ENCODE assay signal across 16 cellular contexts in the genomic region with DNA sequence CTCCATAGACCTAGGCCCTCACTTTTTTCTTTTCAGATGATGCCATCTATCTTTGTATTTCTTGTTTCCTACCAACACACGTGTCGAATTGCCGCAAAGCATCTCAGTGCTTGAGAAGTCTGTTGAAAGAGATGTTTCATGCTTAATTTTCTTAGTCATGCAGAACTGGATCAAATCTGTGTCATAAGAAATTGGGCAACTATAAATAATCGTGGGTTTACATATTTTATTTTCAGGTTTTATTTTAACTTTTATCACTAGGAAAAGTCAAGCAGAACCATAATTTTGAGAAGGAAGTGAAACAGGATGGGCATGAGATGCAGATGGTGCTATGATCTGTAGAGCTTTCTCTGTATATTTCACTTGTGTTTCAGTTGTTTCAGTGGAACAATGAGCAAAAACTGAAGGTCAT.
DNase-seq lines count a peak whose midpoint lies in the region; ATAC-seq, FAIRE-seq and TF ChIP-seq lines count a peak whose summit lies in the region.
"Had no signal": no experiment of that assay in that cellular context is flagged by ENCODE, and none has a peak within 500 bp of the region (broad histone marks: within the 10 kb centered on the region; RNA-seq: fewer than 3 reads in every experiment).

No MANE protein-coding gene starts in this region.

- H3K79me2 ChIP-seq in H9 (ENCODE audit: insufficient read depth, low read length) = no peaks in the 10 kb centered on the region

- peaks cover 10 to 19% of the 10 kb centered on the region in 2 experiments for H3K4me1 Mint-ChIP-seq in H9
- H3K4me1 Mint-ChIP-seq: activated CD4-positive, alpha-beta T cell treated with anti-CD3 and anti-CD28 coated beads, Interleukin-2, amount 10 ng/mL, durations not matched to agents 24 days and 14 days had no signal

- H4K20me1 ChIP-seq in H9 (ENCODE audit: control insufficient read depth, insufficient read depth, insufficient read length) = no peaks in the 10 kb centered on the region

- no peak overlapping the region for H3K9ac ChIP-seq in H9 (ENCODE audit: extremely low read depth, insufficient read length, low read length)

- H2BK120ac ChIP-seq in H9 (ENCODE audit: low read depth, low read length, poor library complexity, severe bottlenecking) = no peak overlapping the region

- peak; percentile 95 for FAIRE-seq in GM18507 (lab: Jason Lieb, UNC)

- no peaks in the 10 kb centered on the region for H3K79me1 ChIP-seq in H9 (ENCODE audit: insufficient read depth, low read depth, low read length, poor library complexity, severe bottlenecking)

- no peaks in the 10 kb centered on the region for H3K27me3 ChIP-seq in H9 (ENCODE audit: insufficient read depth, low read length)
- H3K27me3 ChIP-seq: ovary had no signal

- no peaks in the 10 kb centered on the region for H3K9me3 ChIP-seq in KOPT-K1 (ENCODE audit: insufficient read depth, low read length, poor library complexity, severe bottlenecking)
- H3K9me3 ChIP-seq in H9 (ENCODE audit: control insufficient read depth, low read depth, low read length) = no peaks in the 10 kb centered on the region
- H3K9me3 ChIP-seq: gastrocnemius medialis, left ventricle myocardium inferior, ovary had no signal

- H3K56ac ChIP-seq in H9 (ENCODE audit: insufficient read length, low read depth, low read length) = no peak overlapping the region

- no peak overlapping the region for H3K27ac Mint-ChIP-seq in H9
- H3K27ac Mint-ChIP-seq: activated CD4-positive, alpha-beta T cell treated with anti-CD3 and anti-CD28 coated beads, Interleukin-2, amount 10 ng/mL, durations not matched to agents 24 days and 14 days; activated naive CD8-positive, alpha-beta T cell; CD4-positive, alpha-beta T cell had no signal

- no peak overlapping the region for H3K4me2 ChIP-seq in H9 (ENCODE audit: insufficient read depth, insufficient read length, low read length)

- H3K36me3 ChIP-seq in KOPT-K1 (ENCODE audit: insufficient read depth, low read length) = no peaks in the 10 kb centered on the region
- H3K36me3 ChIP-seq: gastrocnemius medialis, left ventricle myocardium inferior, ovary had no signal

- no peak overlapping the region for H3K18ac ChIP-seq in H9 (ENCODE audit: insufficient read length, low read depth, low read length)

- H3K36me3 Mint-ChIP-seq in H9 (ENCODE audit: insufficient read depth in 1 of 3, low read depth in 3 of 3) = no peaks in the 10 kb centered on the region

- no peak overlapping the region for H2AK5ac ChIP-seq in H9 (ENCODE audit: insufficient read length, low read length)

- no peak overlapping the region for H2BK12ac ChIP-seq in H9 (ENCODE audit: insufficient read length, low read depth, low read length)

- WGBS in H9 (ENCODE audit: extremely low coverage, insufficient read length, low lambda C conversion rate) = no CpG with 5 or more reads among the region's 4 CpGs

- H3K14ac ChIP-seq in H9 (ENCODE audit: insufficient read depth, low read length) = no peak overlapping the region

- DNase-seq in GM18507 (ENCODE audit: extremely low spot score, insufficient read length, low read depth) = no peak
- DNase-seq in retina = no peak
- DNase-seq in NCI-H2081 (lab: John Stamatoyannopoulos, UW) = no peak
- DNase-seq in H9 = no peak
- DNase-seq in activated T-cell treated with anti-CD3 and anti-CD28 coated beads, Interleukin-2, amount 50 U/mL, for 48 hours = no peak
- DNase-seq: activated CD4-positive, alpha-beta T cell treated with anti-CD3 and anti-CD28 coated beads, Interleukin-2, amount 10 ng/mL, durations not matched to agents 24 days and 14 days; CD4-positive, alpha-beta T cell; gastrocnemius medialis; left ventricle myocardium inferior; ovary; stimulated activated CD4-positive, alpha-beta T cell treated with anti-CD3 and anti-CD28 coated beads, Interleukin-2, amount 100 ng/mL, for 24 hours; substantia nigra had no signal

- ATAC-seq in GM19468 (IDR thresholded peaks at IDR 0.05; ENCODE audit: extremely low read depth, unreplicated experiment) = peak; percentile 57
- peak; percentile 53 for ATAC-seq in HG02970 (IDR thresholded peaks at IDR 0.05; ENCODE audit: low FRiP score, unreplicated experiment)
- ATAC-seq: gastrocnemius medialis had no signal

- no peak overlapping the region for H2AFZ ChIP-seq in H9 (ENCODE audit: low read length)

- H2BK20ac ChIP-seq in H9 (ENCODE audit: low read depth, low read length, poor library complexity, severe bottlenecking) = no peak overlapping the region

- no peak overlapping the region for H4K91ac ChIP-seq in H9 (ENCODE audit: insufficient read length, low read depth, low read length)

- 0 out of 2 replicates have a peak, but pooled peaks cover 2% of the 10 kb centered on the region for H3K4me1 ChIP-seq in H9 (ENCODE audit: insufficient read depth, low read length)
- H3K4me1 ChIP-seq: gastrocnemius medialis had no signal

- H3T11ph ChIP-seq in H9 (ENCODE audit: low read length) = no peak overlapping the region

- H4K8ac ChIP-seq in H9 (replicated peaks; ENCODE audit: insufficient read length, low read depth, low read length) = no peak overlapping the region

- no peak overlapping the region for H3K23ac ChIP-seq in H9 (ENCODE audit: insufficient read length, low read depth, low read length)

- H3K23me2 ChIP-seq in H9 (ENCODE audit: insufficient read length, low read depth, low read length, poor library complexity, severe bottlenecking) = no peaks in the 10 kb centered on the region

- H4K5ac ChIP-seq in H9 (ENCODE audit: insufficient read length, low read depth, low read length) = no peak overlapping the region

- no peak overlapping the region for H2BK5ac ChIP-seq in H9 (ENCODE audit: insufficient read length, low read length)

- H3K27me3 Mint-ChIP-seq in H9 (ENCODE audit: low read depth) = no peaks in the 10 kb centered on the region
- H3K27me3 Mint-ChIP-seq: CD4-positive, alpha-beta T cell had no signal

- H3K27ac ChIP-seq in KOPT-K1 (ENCODE audit: low read depth, low read length, poor library complexity, severe bottlenecking) (peak overlapping the region; percentile 79), H9 (ENCODE audit: insufficient read length, low read depth, low read length) (no peak overlapping the region)
- H3K27ac ChIP-seq: gastrocnemius medialis, left ventricle myocardium inferior, ovary had no signal

- no peak overlapping the region for H3K4me3 Mint-ChIP-seq in H9
- H3K4me3 Mint-ChIP-seq: activated CD4-positive, alpha-beta T cell treated with anti-CD3 and anti-CD28 coated beads, Interleukin-2, amount 10 ng/mL, durations not matched to agents 24 days and 14 days; activated naive CD8-positive, alpha-beta T cell; CD4-positive, alpha-beta T cell had no signal

- no peak for TF ChIP-seq CTCF in H9 (conservative IDR thresholded peaks at IDR 0.05)

- no peak overlapping the region for H3K4ac ChIP-seq in H9 (ENCODE audit: low read depth, low read length)

- no peak overlapping the region for H2BK15ac ChIP-seq in H9 (ENCODE audit: low read depth, low read length)

- H3K9me3 Mint-ChIP-seq in H9 = no peaks in the 10 kb centered on the region
- H3K9me3 Mint-ChIP-seq: activated CD4-positive, alpha-beta T cell treated with anti-CD3 and anti-CD28 coated beads, Interleukin-2, amount 10 ng/mL, durations not matched to agents 24 days and 14 days; CD4-positive, alpha-beta T cell had no signal
